ENCODE assay signal across 23 cellular contexts in the genomic region with DNA sequence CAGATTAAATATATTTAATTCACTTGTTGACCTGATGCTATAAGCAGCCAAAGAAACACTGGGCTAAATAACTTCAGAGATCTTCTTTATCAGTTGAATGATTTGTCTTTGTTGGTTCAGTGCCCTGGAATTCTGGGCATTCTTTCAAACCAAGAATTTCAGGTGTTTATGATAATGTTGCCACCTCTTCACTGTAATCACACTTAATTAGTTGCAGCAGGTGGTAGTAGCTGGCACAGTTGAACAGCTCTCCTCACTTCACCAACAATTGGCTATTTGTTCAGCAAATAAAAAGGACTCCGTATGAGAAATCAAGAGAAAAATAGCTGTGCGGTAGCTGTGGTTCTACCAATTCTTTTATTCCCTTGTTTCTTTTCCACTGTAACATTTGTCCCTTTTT.
A peak's percentile ranks its signal among the peaks of the same experiment; 100 is the strongest.
DNase-seq lines count a peak whose midpoint lies in the region; ATAC-seq lines count a peak whose summit lies in the region.
"Had no signal": no experiment of that assay in that cellular context is flagged by ENCODE, and none has a peak within 500 bp of the region (broad histone marks: within the 10 kb centered on the region; RNA-seq: fewer than 3 reads in every experiment).

No MANE protein-coding gene starts in this region.

- peaks cover 7% of the 10 kb centered on the region for H3K9me3 Mint-ChIP-seq in stimulated activated effector memory CD8-positive, alpha-beta T cell treated with anti-CD3 and anti-CD28 coated beads, Interleukin-12 subunit alpha, Interleukin-12 subunit beta, amount 100 ng/mL, for 72 hours
- H3K9me3 Mint-ChIP-seq: brain; stimulated activated naive CD8-positive, alpha-beta T cell treated with anti-CD3 and anti-CD28 coated beads, Interleukin-15, Interleukin-2, amounts not matched to agents 100 ng/mL and 50 ng/mL, for 24 hours had no signal

- H3K27ac Mint-ChIP-seq in stimulated activated effector memory CD8-positive, alpha-beta T cell treated with anti-CD3 and anti-CD28 coated beads, Interleukin-12 subunit alpha, Interleukin-12 subunit beta, amount 100 ng/mL, for 72 hours: no peak overlapping the region
- H3K27ac Mint-ChIP-seq: activated naive CD8-positive, alpha-beta T cell treated with anti-CD3 and anti-CD28 coated beads, Interleukin-2, amount 10 ng/mL, durations not matched to agents 7 days and 5 days; natural killer cell; stimulated activated naive CD8-positive, alpha-beta T cell treated with anti-CD3 and anti-CD28 coated beads, Interleukin-15, Interleukin-2, amounts not matched to agents 100 ng/mL and 50 ng/mL, for 24 hours had no signal

- no peaks in the 10 kb centered on the region for H3K36me3 Mint-ChIP-seq in stimulated activated effector memory CD8-positive, alpha-beta T cell treated with anti-CD3 and anti-CD28 coated beads, Interleukin-12 subunit alpha, Interleukin-12 subunit beta, amount 100 ng/mL, for 72 hours
- H3K36me3 Mint-ChIP-seq: activated naive CD8-positive, alpha-beta T cell treated with anti-CD3 and anti-CD28 coated beads, Interleukin-2, amount 10 ng/mL, durations not matched to agents 7 days and 5 days; brain had no signal

- no peak overlapping the region for H3K4me3 Mint-ChIP-seq in stimulated activated effector memory CD8-positive, alpha-beta T cell treated with anti-CD3 and anti-CD28 coated beads, Interleukin-12 subunit alpha, Interleukin-12 subunit beta, amount 100 ng/mL, for 72 hours
- H3K4me3 Mint-ChIP-seq: activated naive CD8-positive, alpha-beta T cell treated with anti-CD3 and anti-CD28 coated beads, Interleukin-2, amount 10 ng/mL, durations not matched to agents 7 days and 5 days; brain; natural killer cell; stimulated activated naive CD8-positive, alpha-beta T cell treated with anti-CD3 and anti-CD28 coated beads, Interleukin-15, Interleukin-2, amounts not matched to agents 100 ng/mL and 50 ng/mL, for 24 hours had no signal

- no peaks in the 10 kb centered on the region for H3K4me1 Mint-ChIP-seq in stimulated activated effector memory CD8-positive, alpha-beta T cell treated with anti-CD3 and anti-CD28 coated beads, Interleukin-12 subunit alpha, Interleukin-12 subunit beta, amount 100 ng/mL, for 72 hours
- H3K4me1 Mint-ChIP-seq: activated naive CD8-positive, alpha-beta T cell treated with anti-CD3 and anti-CD28 coated beads, Interleukin-2, amount 10 ng/mL, durations not matched to agents 7 days and 5 days; brain; natural killer cell had no signal

- DNase-seq in NCI-H2107 treated with DMSO at 0.1 percent for 48 hours (lab: John Stamatoyannopoulos, UW; ENCODE audit: unreplicated experiment): peak; percentile 46
- no peak for DNase-seq in NCI-H2107 (lab: John Stamatoyannopoulos, UW)
- peak; percentile 79 for DNase-seq in NCI-H2081 treated with DMSO at 0.1 percent for 48 hours (lab: John Stamatoyannopoulos, UW)
- DNase-seq in cerebellar nuclear complex (lab: John Stamatoyannopoulos, UW): peak; percentile 61 to 91
- DNase-seq in pons (ENCODE audit: low spot score): peak; percentile 37
- no peak for DNase-seq in stimulated activated effector memory CD8-positive, alpha-beta T cell treated with anti-CD3 and anti-CD28 coated beads, Interleukin-12 subunit alpha, Interleukin-12 subunit beta, amount 100 ng/mL, for 72 hours (ENCODE audit: low spot score in 2 of 2)
- DNase-seq in stimulated activated CD4-positive, alpha-beta T cell treated with anti-CD3 and anti-CD28 coated beads, Interleukin-2, amount 100 ng/mL, for 24 hours: no peak
- DNase-seq: activated CD8-positive, alpha-beta memory T cell treated with anti-CD3 and anti-CD28 coated beads for 24 hours; activated naive CD8-positive, alpha-beta T cell treated with anti-CD3 and anti-CD28 coated beads, Interleukin-2, amount 10 ng/mL, durations not matched to agents 7 days and 5 days; cortex of kidney; DMS79; HCEC 1CT; natural killer cell; NCI-H187; NK-92 treated with Interleukin-12 subunit alpha and Interleukin-12 subunit beta, amount 100 ng/mL, for 24 hours; posterior cingulate gyrus; T-helper 9 cell; transverse colon had no signal

- no peak for ATAC-seq in stimulated activated effector memory CD8-positive, alpha-beta T cell treated with anti-CD3 and anti-CD28 coated beads, Interleukin-12 subunit alpha, Interleukin-12 subunit beta, amount 100 ng/mL, for 72 hours
- ATAC-seq in HG03378 (IDR thresholded peaks at IDR 0.05; ENCODE audit: unreplicated experiment): no peak
- ATAC-seq: A549, natural killer cell, SK-N-SH treated with all-trans-retinoic acid at 6 μM for 48 hours had no signal

Comparison
In these comparisons a context has a peak if more than half of its experiments do, and no peak if none do; other contexts are left out.
1. DNase-seq: peak in NCI-H2107 treated with DMSO at 0.1 percent for 48 hours (single experiment), NCI-H2081 treated with DMSO at 0.1 percent for 48 hours (single experiment), cerebellar nuclear complex (2 of 2) and pons (single experiment); none in NCI-H2107 (single experiment), stimulated activated effector memory CD8-positive, alpha-beta T cell treated with anti-CD3 and anti-CD28 coated beads, Interleukin-12 subunit alpha, Interleukin-12 subunit beta, amount 100 ng/mL, for 72 hours (0 of 2) and stimulated activated CD4-positive, alpha-beta T cell treated with anti-CD3 and anti-CD28 coated beads, Interleukin-2, amount 100 ng/mL, for 24 hours (0 of 2).